35 cellular contexts compared by ENCODE assay signal in genomic region chr20:17671565-17671964, GRCh38. TPM values are rescaled to one million over a fixed set of nuclear protein-coding genes. Genes with fewer than 3 reads are reported as not detected.
"Had no signal": no experiment of that assay in that cellular context is flagged by ENCODE, and none has a peak within 500 bp of the region (broad histone marks: within the 10 kb centered on the region; RNA-seq: fewer than 3 reads in every experiment).

No MANE protein-coding gene starts in this region.

- H3K36me3 ChIP-seq: ovary, suprapubic skin, tibial artery, WERI-Rb-1 had no signal

- H3K27me3 Mint-ChIP-seq: activated CD4-positive, alpha-beta memory T cell treated with anti-CD3 and anti-CD28 coated beads for 36 hours; progenitor cell of endocrine pancreas; stimulated activated naive B cell treated with anti-CD40 and anti-IgM and Interleukin-4, amounts not matched to agents 10 μg/mL and 1 μg/mL and 100 μg/mL, for 72 hours had no signal

- H3K27ac Mint-ChIP-seq: activated CD4-positive, alpha-beta memory T cell treated with anti-CD3 and anti-CD28 coated beads for 36 hours; nephron; progenitor cell of endocrine pancreas; stimulated activated naive B cell treated with anti-CD40 and anti-IgM and Interleukin-4, amounts not matched to agents 10 μg/mL and 1 μg/mL and 100 μg/mL, for 72 hours had no signal

- H3K9me3 ChIP-seq: esophagus squamous epithelium, heart right ventricle, ovary, sigmoid colon, suprapubic skin, tibial artery had no signal

- H3K27ac ChIP-seq: epithelial cell of prostate, ovary, suprapubic skin, tibial artery, WERI-Rb-1 had no signal

- H3K9me3 Mint-ChIP-seq: activated CD4-positive, alpha-beta memory T cell treated with anti-CD3 and anti-CD28 coated beads for 36 hours; nephron; stimulated activated naive B cell treated with anti-CD40 and anti-IgM and Interleukin-4, amounts not matched to agents 10 μg/mL and 1 μg/mL and 100 μg/mL, for 72 hours had no signal

- H3K27me3 ChIP-seq: esophagus squamous epithelium, heart right ventricle, ovary, sigmoid colon, suprapubic skin, tibial artery had no signal

- DNase-seq: activated CD4-positive, alpha-beta memory T cell treated with anti-CD3 and anti-CD28 coated beads for 36 hours; activated CD4-positive, alpha-beta T cell treated with anti-CD3 and anti-CD28 coated beads for 48 hours; activated CD8-positive, alpha-beta memory T cell treated with anti-CD3 and anti-CD28 coated beads, Interleukin-2, amount 50 U/mL, for 4 hours; activated gamma-delta T cell; activated naive CD4-positive, alpha-beta T cell treated with anti-CD3 and anti-CD28 coated beads, Interleukin-2, amount 50 U/mL, for 16 hours; activated T-cell treated with anti-CD3 and anti-CD28 coated beads, Interleukin-2, amount 50 U/mL, for 1 hour; amniotic stem cell; central memory CD4-positive, alpha-beta T cell; dermis blood vessel endothelial cell; effector CD4-positive, alpha-beta T cell; esophagus squamous epithelium; foreskin melanocyte; heart right ventricle; ovary; sigmoid colon; small intestine; stimulated activated CD4-positive, alpha-beta T cell treated with anti-CD3 and anti-CD28 coated beads, Interleukin-4, amount 100 ng/mL, for 24 hours; stimulated activated naive B cell treated with anti-CD40 and anti-IgM and Interleukin-4, amounts not matched to agents 10 μg/mL and 1 μg/mL and 100 μg/mL, for 72 hours; T-helper 9 cell; WERI-Rb-1 had no signal

- H3K4me3 ChIP-seq: esophagus squamous epithelium, heart right ventricle, lung, ovary, sigmoid colon, suprapubic skin, tibial artery had no signal

- ATAC-seq: activated CD4-positive, CD25-positive, alpha-beta regulatory T cell treated with anti-CD3 and anti-CD28 coated beads, Interleukin-2, amount 50 U/mL, for 24 hours; heart right ventricle; left lobe of liver; stimulated activated naive B cell treated with anti-CD40 and anti-IgM and Interleukin-4, amounts not matched to agents 10 μg/mL and 1 μg/mL and 100 μg/mL, for 72 hours had no signal

- H3K36me3 Mint-ChIP-seq: activated CD4-positive, alpha-beta memory T cell treated with anti-CD3 and anti-CD28 coated beads for 36 hours had no signal

- H3K4me3 Mint-ChIP-seq: activated CD4-positive, alpha-beta memory T cell treated with anti-CD3 and anti-CD28 coated beads for 36 hours; nephron; stimulated activated naive B cell treated with anti-CD40 and anti-IgM and Interleukin-4, amounts not matched to agents 10 μg/mL and 1 μg/mL and 100 μg/mL, for 72 hours had no signal

RNA-seq across cellular contexts. Expression of gene BANF2, which starts 28.2 kb away (rescaled TPM):
- total RNA-seq: activated CD4-positive, alpha-beta memory T cell treated with anti-CD3 and anti-CD28 coated beads for 36 hours; activated CD8-positive, alpha-beta memory T cell treated with anti-CD3 and anti-CD28 coated beads for 36 hours; astrocyte; dermis blood vessel endothelial cell; esophagus squamous epithelium; glomerular endothelial cell; heart right ventricle; kidney epithelial cell; left lobe of liver; lung; mucosa of gallbladder; ovary; progenitor cell of endocrine pancreas; sigmoid colon; suprapubic skin; T-helper 1 cell treated with Interleukin-12 subunit alpha and Interleukin-12 subunit beta and Interleukin-4 antibody, amounts not matched to agents 30 ng/mL and 1 ng/mL, for 36 hours; ureter had no signal
- polyA plus RNA-seq: heart right ventricle, lung, ovary, sigmoid colon, small intestine had no signal
